In genomic region chr2:102724016-102724490, GRCh38 we compare ENCODE assay signal across 19 cellular contexts.
"Had no signal": no experiment of that assay in that cellular context is flagged by ENCODE, and none has a peak within 500 bp of the region (broad histone marks: within the 10 kb centered on the region; RNA-seq: fewer than 3 reads in every experiment).

No MANE protein-coding gene starts in this region.

- H3K9me3 ChIP-seq: SK-N-SH had no signal

- H3K27me3 Mint-ChIP-seq: IgD-negative memory B cell had no signal

- H3K4me1 Mint-ChIP-seq: IgD-negative memory B cell had no signal

- H3K9me3 Mint-ChIP-seq: IgD-negative memory B cell had no signal

- H3K4me3 ChIP-seq: K562 had no signal

- ATAC-seq: K562 had no signal

- DNase-seq: Kasumi-1, MM.1S, NCI-H1092 treated with DMSO at 0.1 percent for 48 hours, NCI-H1436, NCI-H187, NCI-H2029, NCI-H2081 treated with DMSO at 0.1 percent for 48 hours, NCI-H2171, NCI-H226, NCI-H446, NCI-H510A, NCI-H524 treated with DMSO at 0.1 percent for 48 hours, NCI-H69, NCI-H774, RPMI8226, SHP77, SK-N-SH had no signal

- H3K27ac Mint-ChIP-seq: IgD-negative memory B cell had no signal

- H3K4me3 Mint-ChIP-seq: IgD-negative memory B cell had no signal
